In the genomic region with DNA sequence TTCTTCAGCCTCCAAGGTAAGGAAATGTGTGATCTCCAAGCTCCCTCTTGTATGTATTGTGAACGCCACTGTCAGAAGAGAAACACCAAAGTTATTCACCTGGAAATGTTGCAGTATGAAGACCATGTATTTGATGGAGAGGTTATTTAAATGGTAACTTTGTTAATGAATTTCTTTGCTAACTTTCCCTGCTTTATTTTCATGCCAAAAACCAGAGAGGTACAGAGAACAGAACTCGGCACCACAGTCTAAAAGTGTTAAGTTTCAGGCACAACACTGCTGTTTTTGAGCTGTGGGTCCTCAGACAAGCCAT, we compare ENCODE assay signal across 9 cellular contexts.
DNase-seq lines count a peak whose midpoint lies in the region; ATAC-seq and TF ChIP-seq lines count a peak whose summit lies in the region.
"Had no signal": no experiment of that assay in that cellular context is flagged by ENCODE, and none has a peak within 500 bp of the region (broad histone marks: within the 10 kb centered on the region; RNA-seq: fewer than 3 reads in every experiment).

No MANE protein-coding gene starts in this region.

- H3K9me3 ChIP-seq in gastroesophageal sphincter (no peaks in the 10 kb centered on the region), spleen (no peaks in the 10 kb centered on the region)

- DNase-seq in activated CD4-positive, alpha-beta T cell treated with anti-CD3 and anti-CD28 coated beads for 36 hours, result no peak
- DNase-seq in activated CD4-positive, alpha-beta T cell treated with anti-CD3 and anti-CD28 coated beads, Interleukin-2, amount 50 U/mL, for 48 hours, result no peak
- no peak for DNase-seq in activated CD4-positive, alpha-beta memory T cell treated with anti-CD3 and anti-CD28 coated beads for 36 hours
- no peak for DNase-seq in spleen
- no peak for DNase-seq in posterior cingulate gyrus
- no peak for DNase-seq in SW480 (ENCODE audit: low spot score)
- DNase-seq: SIG-M5 had no signal

- H3K9me3 Mint-ChIP-seq in activated CD4-positive, alpha-beta T cell treated with anti-CD3 and anti-CD28 coated beads for 36 hours (ENCODE audit: low read depth), result no peaks in the 10 kb centered on the region
- no peaks in the 10 kb centered on the region for H3K9me3 Mint-ChIP-seq in activated CD4-positive, alpha-beta memory T cell treated with anti-CD3 and anti-CD28 coated beads for 36 hours

- peak overlapping the region; percentile 75 for H3K27ac Mint-ChIP-seq in activated CD4-positive, alpha-beta T cell treated with anti-CD3 and anti-CD28 coated beads for 36 hours
- peak overlapping the region; percentile 70 for H3K27ac Mint-ChIP-seq in activated CD4-positive, alpha-beta memory T cell treated with anti-CD3 and anti-CD28 coated beads for 36 hours

- peaks cover 49% of the 10 kb centered on the region for H3K4me1 Mint-ChIP-seq in activated CD4-positive, alpha-beta T cell treated with anti-CD3 and anti-CD28 coated beads for 36 hours
- peaks cover 48% of the 10 kb centered on the region for H3K4me1 Mint-ChIP-seq in activated CD4-positive, alpha-beta memory T cell treated with anti-CD3 and anti-CD28 coated beads for 36 hours (ENCODE audit: low read depth)

- TF ChIP-seq EP300 in gastroesophageal sphincter (IDR thresholded peaks at IDR 0.05), result no peak

- intact Hi-C loops in activated CD4-positive, alpha-beta T cell treated with anti-CD3 and anti-CD28 coated beads for 36 hours (cut with DNase I, micrococcal nuclease), result loop anchor here (1.0 to 2.0 kb wide), 5 partner anchors 20 to 136 kb away; no protein-coding TSS in a partner anchor
- intact Hi-C loops in activated CD4-positive, alpha-beta memory T cell treated with anti-CD3 and anti-CD28 coated beads for 36 hours (cut with micrococcal nuclease), result loop anchor here (1.0 to 10.0 kb wide), 6 partner anchors 66 to 264 kb away; a partner anchor contains a TSS
- intact Hi-C loops in spleen (cut with DNase I; ENCODE audit: low total_unique reads) (loop anchor here (2.0 kb wide), 2 partner anchors 76 to 106 kb away; no protein-coding TSS in a partner anchor), posterior cingulate gyrus (cut with DNase I) (loop anchor here (5.0 kb wide), 1 partner anchor 104 kb away; no protein-coding TSS in a partner anchor)

- no peaks in the 10 kb centered on the region for H3K27me3 Mint-ChIP-seq in activated CD4-positive, alpha-beta T cell treated with anti-CD3 and anti-CD28 coated beads for 36 hours
- H3K27me3 Mint-ChIP-seq in activated CD4-positive, alpha-beta memory T cell treated with anti-CD3 and anti-CD28 coated beads for 36 hours, result no peaks in the 10 kb centered on the region

- no peak for TF ChIP-seq POLR2A in gastroesophageal sphincter (IDR thresholded peaks at IDR 0.05)
- TF ChIP-seq POLR2A in spleen (IDR thresholded peaks at IDR 0.05), result no peak

- WGBS in gastroesophageal sphincter (ENCODE audit: low coverage in 1 of 2), 2 donors, result 39 to 86% methylated on average over 1 to 2 of the region's 2 CpGs
- 28 to 54% (median 32%) methylated on average over 2 of the region's 2 CpGs for WGBS in spleen, 5 donors

- H3K4me3 ChIP-seq in gastroesophageal sphincter (no peak overlapping the region), spleen (peak overlapping the region in 1 of 8 donors; percentile 61)

- peak in 1 of 4 experiments; percentile 2 for TF ChIP-seq CTCF in gastroesophageal sphincter (IDR thresholded peaks at IDR 0.05)
- peak in 6 of 11 experiments; percentile 5 to 43 (median 32) for TF ChIP-seq CTCF in spleen (IDR thresholded peaks at IDR 0.05 in 8 of 11, conservative IDR thresholded peaks at IDR 0.05 in 3 of 11)

- ATAC-seq in activated CD4-positive, alpha-beta T cell treated with anti-CD3 and anti-CD28 coated beads for 36 hours, result no peak
- ATAC-seq in gastroesophageal sphincter (no peak), GM18519 (IDR thresholded peaks at IDR 0.05; ENCODE audit: low FRiP score, unreplicated experiment) (no peak)

- H3K4me1 ChIP-seq in gastroesophageal sphincter (peaks cover 4 to 40% (median 9%) of the 10 kb centered on the region in 3 donors), spleen (peaks cover 13 to 52% (median 43%) of the 10 kb centered on the region in 6 donors)

- no peaks in the 10 kb centered on the region for H3K27me3 ChIP-seq in gastroesophageal sphincter
- no peaks in the 10 kb centered on the region for H3K27me3 ChIP-seq in spleen (replicated peaks in 1 of 7)

- CTCF ChIA-PET in activated CD4-positive, alpha-beta T cell treated with anti-CD3 and anti-CD28 coated beads for 36 hours (lab: Charles Lee), result interaction anchor here (0.6 to 4.5 kb wide), 44 partner anchors 8 to 264 kb away, joined by 3 to 52 read pairs (median 8); a partner anchor contains a TSS
- CTCF ChIA-PET in activated CD4-positive, alpha-beta memory T cell treated with anti-CD3 and anti-CD28 coated beads for 36 hours (lab: Charles Lee), result interaction anchor here (0.7 to 4.3 kb wide), 37 partner anchors 10 to 265 kb away, joined by 3 to 75 read pairs (median 9); a partner anchor contains a TSS

- peak overlapping the region; percentile 66 for H3K4me3 Mint-ChIP-seq in activated CD4-positive, alpha-beta T cell treated with anti-CD3 and anti-CD28 coated beads for 36 hours
- peak overlapping the region; percentile 79 for H3K4me3 Mint-ChIP-seq in activated CD4-positive, alpha-beta memory T cell treated with anti-CD3 and anti-CD28 coated beads for 36 hours

- POLR2A ChIA-PET in activated CD4-positive, alpha-beta T cell treated with anti-CD3 and anti-CD28 coated beads for 36 hours (lab: Charles Lee), result no interaction called here
- POLR2A ChIA-PET in activated CD4-positive, alpha-beta memory T cell treated with anti-CD3 and anti-CD28 coated beads for 36 hours (lab: Charles Lee), result interaction anchor here (0.8 to 2.9 kb wide), 5 partner anchors 11 to 135 kb away, joined by 3 to 8 read pairs (median 3); a partner anchor contains a TSS

- H3K27ac ChIP-seq in gastroesophageal sphincter, result peak overlapping the region in 3 of 4 donors; percentile 25 to 74 (median 69)
- peak overlapping the region in 7 of 8 donors; percentile 57 to 88 (median 84) for H3K27ac ChIP-seq in spleen

- H3K36me3 ChIP-seq in gastroesophageal sphincter (no peaks in the 10 kb centered on the region), spleen (no peaks in the 10 kb centered on the region)

- peaks cover 4% of the 10 kb centered on the region for H3K36me3 Mint-ChIP-seq in activated CD4-positive, alpha-beta T cell treated with anti-CD3 and anti-CD28 coated beads for 36 hours (ENCODE audit: low read depth)
- H3K36me3 Mint-ChIP-seq in activated CD4-positive, alpha-beta memory T cell treated with anti-CD3 and anti-CD28 coated beads for 36 hours, result no peaks in the 10 kb centered on the region
